Comparison of ENCODE assay signal across 10 cellular contexts in the genomic region with DNA sequence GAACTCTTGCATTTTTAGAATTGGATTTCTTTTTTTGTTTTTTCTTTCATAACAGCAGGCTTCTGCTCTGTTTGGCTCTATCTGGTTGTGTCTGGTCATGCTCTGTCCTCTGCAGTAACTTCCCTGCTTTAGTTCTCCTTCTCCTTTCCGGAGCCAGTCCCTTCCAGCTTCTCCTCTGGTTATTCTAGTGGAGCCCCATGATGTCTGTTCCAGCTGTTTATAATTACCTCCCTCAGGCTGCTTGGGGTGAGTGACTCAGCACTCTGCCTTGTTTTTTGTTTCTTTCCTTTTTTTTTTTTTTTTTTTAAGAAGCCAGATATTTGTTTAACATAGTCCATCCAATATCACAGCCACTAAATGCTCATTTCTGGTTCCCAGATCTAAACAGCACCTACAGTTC.
DNase-seq lines count a peak whose midpoint lies in the region; ATAC-seq and TF ChIP-seq lines count a peak whose summit lies in the region.
"Had no signal": no experiment of that assay in that cellular context is flagged by ENCODE, and none has a peak within 500 bp of the region (broad histone marks: within the 10 kb centered on the region; RNA-seq: fewer than 3 reads in every experiment).

No MANE protein-coding gene starts in this region.

- ATAC-seq in GM21717 (IDR thresholded peaks at IDR 0.05; ENCODE audit: unreplicated experiment), result no peak

- no peaks in the 10 kb centered on the region for H3K9me3 ChIP-seq in muscle layer of duodenum (ENCODE audit: control insufficient read depth in 1 of 2, low read length in 2 of 2)

- H3K4me1 ChIP-seq in muscle layer of duodenum (ENCODE audit: control insufficient read depth in 1 of 2, insufficient read depth in 2 of 2, low read length in 2 of 2), result peaks cover 3 to 4% of the 10 kb centered on the region in 2 donors

- peak overlapping the region; percentile 54 for H3K27ac ChIP-seq in muscle layer of duodenum (ENCODE audit: low read length)
- H3K27ac ChIP-seq: VCaP had no signal

- no peak for TF ChIP-seq CTCF in epithelial cell of esophagus (IDR thresholded peaks at IDR 0.05; ENCODE audit: insufficient read depth, low read depth, low read length, missing control alignments)

- H3K4me3 ChIP-seq in epithelial cell of esophagus (ENCODE audit: low read length), result no peak overlapping the region
- no peak overlapping the region for H3K4me3 ChIP-seq in muscle layer of duodenum (ENCODE audit: low read depth in 1 of 2, low read length in 2 of 2)
- no peak overlapping the region for H3K4me3 ChIP-seq in H7 (ENCODE audit: insufficient read depth, low read depth, low read length)

- H3K27me3 ChIP-seq in muscle layer of duodenum (ENCODE audit: low read depth, low read length) (no peaks in the 10 kb centered on the region), H7 (ENCODE audit: control insufficient read depth, insufficient read depth, low read length) (no peaks in the 10 kb centered on the region)

- DNase-seq in Ammon's horn (ENCODE audit: low spot score), result peak; percentile 56
- peak; percentile 25 for DNase-seq in NCI-H2227 (lab: John Stamatoyannopoulos, UW; ENCODE audit: unreplicated experiment)
- peak; percentile 76 for DNase-seq in epithelial cell of esophagus (ENCODE audit: low read depth)
- DNase-seq in NCI-H2029 (lab: John Stamatoyannopoulos, UW), result no peak
- no peak for DNase-seq in DMS79 treated with DMSO at 0.1 percent for 48 hours (lab: John Stamatoyannopoulos, UW)
- no peak for DNase-seq in H7
- DNase-seq: effector memory CD4-positive, alpha-beta T cell had no signal

- H3K36me3 ChIP-seq in muscle layer of duodenum (ENCODE audit: control insufficient read depth in 1 of 2, insufficient read depth in 2 of 2, low read length in 2 of 2) (no peaks in the 10 kb centered on the region), H7 (replicated peaks; ENCODE audit: control insufficient read depth, insufficient read depth, low read length) (peaks cover 3% of the 10 kb centered on the region)

Comparison
In these comparisons a context has a peak if more than half of its experiments do, and no peak if none do; other contexts are left out.
1. DNase-seq: peak in Ammon's horn (single experiment), NCI-H2227 (single experiment) and epithelial cell of esophagus (single experiment); none in NCI-H2029 (single experiment), DMS79 treated with DMSO at 0.1 percent for 48 hours (single experiment) and H7 (single experiment).